In genomic region chr3:115615451-115615850, GRCh38 we compare ENCODE assay signal across 1 cellular context.
TF ChIP-seq lines count a peak whose summit lies in the region.

No MANE protein-coding gene starts in this region.

TF ChIP-seq in WTC11, 78 proteins besides CTCF, POLR2A, EP300 and RAD21 (continued from another document):
- TF ChIP-seq AR (CRISPR knock-in tag; IDR thresholded peaks at IDR 0.05) = no peak
- no peak for TF ChIP-seq STAT6 (CRISPR knock-in tag; conservative IDR thresholded peaks at IDR 0.05; ENCODE audit: low read depth)
- no peak for TF ChIP-seq ATF6 (CRISPR knock-in tag; IDR thresholded peaks at IDR 0.05)
- no peak for TF ChIP-seq NFYB (CRISPR knock-in tag; conservative IDR thresholded peaks at IDR 0.05; ENCODE audit: low read depth)
- TF ChIP-seq JAZF1 (CRISPR knock-in tag; IDR thresholded peaks at IDR 0.05) = no peak
- no peak for TF ChIP-seq NR2C2 (CRISPR knock-in tag; IDR thresholded peaks at IDR 0.05)
- no peak for TF ChIP-seq ARID4B (CRISPR knock-in tag; IDR thresholded peaks at IDR 0.05; ENCODE audit: borderline replicate concordance)
- no peak for TF ChIP-seq ZNF416 (CRISPR knock-in tag; IDR thresholded peaks at IDR 0.05)
- TF ChIP-seq HMGXB4 (CRISPR knock-in tag; IDR thresholded peaks at IDR 0.05) = no peak
- TF ChIP-seq TP53 (CRISPR knock-in tag; IDR thresholded peaks at IDR 0.05) = no peak
- no peak for TF ChIP-seq IRF1 (CRISPR knock-in tag; IDR thresholded peaks at IDR 0.05)
- TF ChIP-seq CREB1 (CRISPR knock-in tag; IDR thresholded peaks at IDR 0.05) = no peak
- TF ChIP-seq TEAD4 (CRISPR knock-in tag; IDR thresholded peaks at IDR 0.05) = no peak
- no peak for TF ChIP-seq MLX (CRISPR knock-in tag; IDR thresholded peaks at IDR 0.05)
